In genomic region chr11:32897103-32897502, GRCh38 we compare ENCODE assay signal across 21 cellular contexts. TPM values are rescaled to one million over a fixed set of nuclear protein-coding genes. Genes with fewer than 3 reads are reported as not detected.
A peak's percentile ranks its signal among the peaks of the same experiment; 100 is the strongest.
DNase-seq lines count a peak whose midpoint lies in the region; ATAC-seq, FAIRE-seq and TF ChIP-seq lines count a peak whose summit lies in the region.
"Had no signal": no experiment of that assay in that cellular context is flagged by ENCODE, and none has a peak within 500 bp of the region (broad histone marks: within the 10 kb centered on the region; RNA-seq: fewer than 3 reads in every experiment).

No MANE protein-coding gene starts in this region.

- no TSS peak for BruUV-seq in K562 (replicated peaks; lab: Mats Ljungman, UMichigan)

- POLR2A ChIA-PET in K562 (lab: Yijun Ruan, JAX) = no interaction called here

- H3K27me3 Mint-ChIP-seq in glutamatergic neuron (ENCODE audit: unreplicated experiment) = peaks cover 13% of the 10 kb centered on the region
- H3K27me3 Mint-ChIP-seq: CD4-positive, CD25-positive, alpha-beta regulatory T cell; IgD-negative memory B cell had no signal

- no peak for FAIRE-seq in K562 (lab: Jason Lieb, UNC)
- FAIRE-seq: A204.1, HepG2 had no signal

- H3K9me2 ChIP-seq in Loucy (replicated peaks; ENCODE audit: low read depth, low read length) = no peaks in the 10 kb centered on the region

- H3K4me3 ChIP-seq in Loucy (ENCODE audit: low read length, poor library complexity, severe bottlenecking) (peak overlapping the region; percentile 42), K562 (no peak overlapping the region)

- H3K9me3 Mint-ChIP-seq in glutamatergic neuron (ENCODE audit: unreplicated experiment) = peaks cover 12% of the 10 kb centered on the region
- H3K9me3 Mint-ChIP-seq: CD4-positive, CD25-positive, alpha-beta regulatory T cell; CD8-positive, alpha-beta memory T cell; IgD-negative memory B cell had no signal

- in situ Hi-C loops in K562 (cut with MboI) = no loop called here

- TF ChIP-seq CTCF in Loucy (conservative IDR thresholded peaks at IDR 0.05; ENCODE audit: low read length) (no peak), K562 (IDR thresholded peaks at IDR 0.05 in 2 of 3, conservative IDR thresholded peaks at IDR 0.05 in 1 of 3; ENCODE audit: insufficient read depth in 2 of 3, low read depth in 1 of 3, low read length in 3 of 3) (no peak), glutamatergic neuron (IDR thresholded peaks at IDR 0.05; ENCODE audit: partially characterized antibody, unreplicated experiment) (no peak)

- no peaks in the 10 kb centered on the region for H3K36me3 Mint-ChIP-seq in glutamatergic neuron (ENCODE audit: unreplicated experiment)
- H3K36me3 Mint-ChIP-seq: IgD-negative memory B cell had no signal

- peak overlapping the region; percentile 30 for H3K27ac Mint-ChIP-seq in glutamatergic neuron (ENCODE audit: unreplicated experiment)
- H3K27ac Mint-ChIP-seq: CD4-positive, CD25-positive, alpha-beta regulatory T cell; CD8-positive, alpha-beta memory T cell had no signal

- H3K79me2 ChIP-seq in Loucy (ENCODE audit: insufficient read depth, low read length) (peaks cover 89% of the 10 kb centered on the region), K562 (ENCODE audit: control insufficient read depth, insufficient read depth, low read length) (peaks cover 91% of the 10 kb centered on the region)

- H3K4me1 ChIP-seq in Loucy (ENCODE audit: insufficient read depth, low read length, poor library complexity, severe bottlenecking) (peaks cover 50% of the 10 kb centered on the region), K562 (replicated peaks in 1 of 2; ENCODE audit: control insufficient read depth in 2 of 2, insufficient read depth in 2 of 2, low read length in 2 of 2) (peaks cover 9 to 10% of the 10 kb centered on the region in 2 experiments; a peak in 4 of 5 replicates)
- H3K4me1 ChIP-seq: BE2C had no signal

- WGBS in K562 (ENCODE audit: insufficient coverage, low coverage, missing lambda C conversion rate) = 72% methylated on average over 1 of the region's 1 CpG

- CTCF ChIA-PET in K562 (lab: Yijun Ruan, JAX; ENCODE audit: low intra/inter-chr PET ratio) = no interaction called here

- TF ChIP-seq EP300 in K562 (IDR thresholded peaks at IDR 0.05; ENCODE audit: low read length) = no peak

- H3K36me3 ChIP-seq in Loucy (ENCODE audit: insufficient read depth, low read length) (no peaks in the 10 kb centered on the region), K562 (ENCODE audit: control insufficient read depth, insufficient read depth, low read length) (peaks cover 43% of the 10 kb centered on the region)
- H3K36me3 ChIP-seq: BE2C had no signal

- peak overlapping the region; percentile 43 for H3K4me2 ChIP-seq in Loucy (ENCODE audit: low read depth, low read length, poor library complexity, severe bottlenecking)
- no peak overlapping the region for H3K4me2 ChIP-seq in K562 (ENCODE audit: insufficient read depth, low read length)

- H4K20me1 ChIP-seq in Loucy (ENCODE audit: insufficient read depth, low read length, poor library complexity, severe bottlenecking) = peaks cover 67% of the 10 kb centered on the region
- peaks cover 12% of the 10 kb centered on the region for H4K20me1 ChIP-seq in K562 (replicated peaks; ENCODE audit: control insufficient read depth, insufficient read depth, low read length)

- no peaks in the 10 kb centered on the region for H3K9me3 ChIP-seq in Loucy (ENCODE audit: insufficient read depth, low read depth, low read length)
- no peaks in the 10 kb centered on the region for H3K9me3 ChIP-seq in K562 (replicated peaks; ENCODE audit: control insufficient read depth, insufficient read depth, low read depth, low read length)
- H3K9me3 ChIP-seq: BE2C had no signal

- DNase-seq in K562 (ENCODE audit: extremely low read depth in 1 of 4, low spot score in 3 of 4) (no peak), glutamatergic neuron (no peak)
- DNase-seq in activated CD8-positive, alpha-beta memory T cell treated with anti-CD3 and anti-CD28 coated beads, Interleukin-2, amount 50 U/mL, for 4 hours = no peak
- DNase-seq: ACHN; BE2C; C1 segment of cervical spinal cord; CD4-positive, CD25-positive, alpha-beta regulatory T cell; CD8-positive, alpha-beta memory T cell; COR-L47; DMS 273 treated with DMSO at 0.1 percent for 48 hours; DMS53; GDM1; HCEC 1CT; KG1 had no signal

- H3K9ac ChIP-seq in Loucy (ENCODE audit: low read depth, low read length, poor library complexity, severe bottlenecking) (no peak overlapping the region), K562 (ENCODE audit: insufficient read depth in 1 of 2, low read depth in 2 of 2, low read length in 2 of 2) (no peak overlapping the region)

- H3K27ac ChIP-seq in K562 (ENCODE audit: extremely low read depth, low read depth, low read length) = no peak overlapping the region

- ATAC-seq in K562 (no peak), HG02678 (IDR thresholded peaks at IDR 0.05; ENCODE audit: unreplicated experiment) (no peak), HG03095 (IDR thresholded peaks at IDR 0.05; ENCODE audit: unreplicated experiment) (no peak), HG03135 (IDR thresholded peaks at IDR 0.05; ENCODE audit: unreplicated experiment) (no peak)
- ATAC-seq: HepG2 had no signal

- H3K27me3 ChIP-seq in Loucy (ENCODE audit: insufficient read depth, low read length, poor library complexity, severe bottlenecking) (no peaks in the 10 kb centered on the region), K562 (ENCODE audit: control insufficient read depth in 2 of 2, insufficient read depth in 2 of 2, low read length in 2 of 2) (no peaks in the 10 kb centered on the region)
- H3K27me3 ChIP-seq: BE2C had no signal

- H2AFZ ChIP-seq in Loucy (ENCODE audit: low read length) (no peak overlapping the region), K562 (ENCODE audit: low read depth, low read length) (no peak overlapping the region)

- no peak overlapping the region for H3K4me3 Mint-ChIP-seq in glutamatergic neuron (ENCODE audit: unreplicated experiment)

- no peaks in the 10 kb centered on the region for H3K9me1 ChIP-seq in K562 (ENCODE audit: control insufficient read depth, insufficient read depth, low read length)

- intact Hi-C loops in K562 (cut with micrococcal nuclease) = no loop called here

- no peaks in the 10 kb centered on the region for H3F3A ChIP-seq in Loucy (ENCODE audit: low read depth)

- peaks cover 14% of the 10 kb centered on the region for H3K4me1 Mint-ChIP-seq in glutamatergic neuron (ENCODE audit: low read depth, unreplicated experiment)

- no peak for TF ChIP-seq RAD21 in K562 (CRISPR knock-in tag; conservative IDR thresholded peaks at IDR 0.05 in 1 of 2, IDR thresholded peaks at IDR 0.05 in 1 of 2)

- TF ChIP-seq POLR2A in K562 (conservative IDR thresholded peaks at IDR 0.05) = no peak

TF ChIP-seq in K562, 482 proteins besides CTCF, POLR2A, EP300 and RAD21:
- TF ChIP-seq KDM1A (IDR thresholded peaks at IDR 0.05) (peak; percentile 57 to 62; a peak in 3 of 4 replicates), E2F1 (CRISPR knock-in tag; IDR thresholded peaks at IDR 0.05) (no peak), CBFA2T3 (IDR thresholded peaks at IDR 0.05) (peak; percentile 29; the same call in 1 of the 2 replicates), RCOR1 (IDR thresholded peaks at IDR 0.05; ENCODE audit: borderline replicate concordance in 1 of 2, low read depth in 2 of 2, low read length in 2 of 2) (peak in 1 of 2 experiments; percentile 46; a peak in 1 of 4 replicates), PREB (CRISPR knock-in tag; IDR thresholded peaks at IDR 0.05) (no peak)
TF ChIP-seq in K562: peak in this region for 3.

RNA-seq across cellular contexts. Expression of gene QSER1, which starts 4.5 kb away (rescaled TPM):
- 32.1 and 121 TPM in 2 replicates for total RNA-seq in K562 (2011; cell fraction: chromatin; rRNA removed; ENCODE audit: low replicate concordance)
- total RNA-seq in K562 (2011; cell fraction: nucleolus; rRNA removed) = 11.8 and 23.8 TPM in 2 replicates
- 41.5 and 59.2 TPM in 2 replicates for total RNA-seq in K562 (2011; cell fraction: nucleoplasm; rRNA removed)
- total RNA-seq in K562 (2014; rRNA removed) (15.9 and 20.5 TPM in 2 replicates), K562 (2014; rRNA removed; fragmentation: Illumina TruSeq; extraction: Trizol) (22.3 and 24.1 TPM in 2 replicates), K562 (2015; rRNA removed; fragmentation: Illumina TruSeq; extraction: Trizol) (25.1 and 27.3 TPM in 2 replicates), K562 (2021) (32.2 and 33.6 TPM in 2 replicates), glutamatergic neuron (ENCODE audit: unreplicated experiment) (75.3 TPM)
- polyA plus RNA-seq in K562 (2011; rRNA removed) (17.2 and 24.9 TPM in 2 replicates), K562 (2014; fragmentation: Illumina TruSeq; extraction: Trizol) (24.6 and 30.0 TPM in 2 replicates), K562 (2014; fragmentation: Nextera tagmentation; extraction: Ambion mirVana) (1 to 10 TPM; 5.8 to 7.2 TPM), K562 (2014; rRNA removed) (13.2 and 15.1 TPM in 2 replicates)
- polyA plus RNA-seq in K562 (2011; cell fraction: cytosol; rRNA removed) = 7.6 and 13.8 TPM in 2 replicates
- 18.5 and 23.8 TPM in 2 replicates for polyA plus RNA-seq in K562 (2011; cell fraction: nucleus; rRNA removed)
- 15.9 and 16.3 TPM in 2 replicates for polyA plus RNA-seq in K562 (2012)
- polyA minus RNA-seq in K562 (2011; rRNA and poly(A)+ RNA removed) = 76.5 and 106 TPM in 2 replicates
- polyA minus RNA-seq in K562 (2011; cell fraction: cytosol; rRNA and poly(A)+ RNA removed) = 36.0 and 41.8 TPM in 2 replicates
- 23.3 and 38.8 TPM in 2 replicates for polyA minus RNA-seq in K562 (2011; cell fraction: nucleus; rRNA and poly(A)+ RNA removed)
